In the genomic region with DNA sequence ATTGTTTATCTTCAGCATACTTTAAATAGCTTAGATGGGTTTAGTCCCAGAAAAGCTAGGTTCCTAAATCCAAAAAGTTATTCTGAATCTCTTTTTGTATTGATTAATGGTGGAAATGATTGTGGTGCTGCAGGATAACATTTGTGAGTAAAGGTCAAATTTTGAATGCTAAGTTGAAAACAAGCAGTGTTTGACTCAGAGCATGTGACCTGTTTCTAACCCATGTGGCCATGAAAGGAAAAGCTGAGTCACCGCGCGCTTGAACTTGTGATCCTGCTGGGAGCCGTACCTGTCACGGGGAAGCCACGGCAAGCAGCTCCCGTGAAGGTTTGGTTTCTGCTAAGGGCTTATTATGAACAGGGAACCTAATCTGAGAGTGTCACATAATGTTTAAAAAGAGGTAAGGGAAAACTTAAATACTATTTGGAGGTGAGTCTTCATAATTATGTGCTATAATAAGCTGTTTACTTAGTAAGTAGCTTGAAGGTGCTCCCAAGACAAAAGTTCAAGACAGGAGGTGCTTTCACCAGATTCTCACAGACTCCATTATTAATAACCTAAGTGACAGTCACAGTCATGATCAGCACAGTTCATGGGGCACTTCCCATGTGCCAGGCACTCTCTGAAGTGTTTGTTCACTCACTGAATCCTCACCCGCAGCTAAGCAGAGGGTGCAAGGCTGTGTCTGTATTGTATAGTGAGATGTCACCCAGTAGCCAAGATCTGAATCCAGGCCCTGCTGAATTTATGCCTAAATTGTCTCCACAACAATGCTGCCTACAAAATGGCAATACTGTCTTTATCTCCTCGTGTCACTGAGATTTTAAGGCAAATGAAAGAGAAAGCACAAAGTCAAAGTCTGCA, we compare ENCODE assay signal across 8 cellular contexts.
A peak's percentile ranks its signal among the peaks of the same experiment; 100 is the strongest.
DNase-seq lines count a peak whose midpoint lies in the region; ATAC-seq and TF ChIP-seq lines count a peak whose summit lies in the region.

No MANE protein-coding gene starts in this region.

- H3K27ac ChIP-seq in AG04450 (ENCODE audit: low read depth, low read length) (peak overlapping the region; percentile 68), Peyer's patch (peak overlapping the region in 3 of 4 donors; percentile 26 to 65 (median 46))

- peak overlapping the region; percentile 58 for H3K4me3 Mint-ChIP-seq in type B pancreatic cell

- intact Hi-C loops in head of caudate nucleus (cut with DNase I) (no loop called here), posterior cingulate gyrus (cut with DNase I) (no loop called here)

- peak overlapping the region; percentile 95 for H3K27ac Mint-ChIP-seq in type B pancreatic cell

- DNase-seq in AG04450 (ENCODE audit: low read depth, low spot score), result peak; percentile 65
- DNase-seq in Peyer's patch, result peak; percentile 71 to 94 (median 79)
- peak; percentile 56 for DNase-seq in activated effector memory CD4-positive, alpha-beta T cell treated with Interleukin-2 at 50 U/mL for 16 hours
- DNase-seq in head of caudate nucleus, result peak; percentile 37 to 90 (median 71)
- peak in 7 of 10 donors; percentile 22 to 87 (median 48) for DNase-seq in posterior cingulate gyrus
- DNase-seq in type B pancreatic cell (ENCODE audit: extremely low spot score, unreplicated experiment), result no peak

- no peaks in the 10 kb centered on the region for H3K27me3 Mint-ChIP-seq in type B pancreatic cell

- CTCF ChIA-PET in AG04450 (lab: Charles Lee), result interaction anchor here (0.6 to 3.2 kb wide), 27 partner anchors 8 to 1200 kb away, joined by 3 to 19 read pairs (median 4); no protein-coding TSS in a partner anchor

- H3K4me3 ChIP-seq in AG04450 (ENCODE audit: low read depth, low read length) (no peak overlapping the region), Peyer's patch (peak overlapping the region in 1 of 4 donors; percentile 32)

- TF ChIP-seq CTCF in AG04450 (IDR thresholded peaks at IDR 0.05; ENCODE audit: low read depth, low read length) (no peak), Peyer's patch (IDR thresholded peaks at IDR 0.05) (no peak), type B pancreatic cell (conservative IDR thresholded peaks at IDR 0.05) (no peak)

- H3K9me3 Mint-ChIP-seq in type B pancreatic cell, result peaks cover 7% of the 10 kb centered on the region

- POLR2A ChIA-PET in AG04450 (lab: Yijun Ruan, JAX), result interaction anchor here (0.5 to 1.3 kb wide), 4 partner anchors 8 to 1198 kb away, joined by 3 to 8 read pairs (median 4); no protein-coding TSS in a partner anchor

- H3K9me3 ChIP-seq in AG04450 (ENCODE audit: control insufficient read depth, insufficient read depth, low read length), result no peaks in the 10 kb centered on the region
- no peaks in the 10 kb centered on the region for H3K9me3 ChIP-seq in Peyer's patch

- H3K36me3 Mint-ChIP-seq in type B pancreatic cell, result no peaks in the 10 kb centered on the region

- H3K4me1 ChIP-seq in Peyer's patch, result peaks cover 0 to 11% (median 0%) of the 10 kb centered on the region in 4 donors

- H3K27me3 ChIP-seq in AG04450 (ENCODE audit: control insufficient read depth, insufficient read depth, low read length) (no peaks in the 10 kb centered on the region), Peyer's patch (no peaks in the 10 kb centered on the region)

- no peaks in the 10 kb centered on the region for H3K36me3 ChIP-seq in Peyer's patch

- ATAC-seq in GM18873 (IDR thresholded peaks at IDR 0.05; ENCODE audit: low FRiP score, unreplicated experiment) (peak; percentile 89), HG03135 (IDR thresholded peaks at IDR 0.05; ENCODE audit: unreplicated experiment) (peak; percentile 86)

- H3K4me1 Mint-ChIP-seq in type B pancreatic cell (ENCODE audit: unreplicated experiment), result peaks cover 27% of the 10 kb centered on the region

- TF ChIP-seq POLR2A in Peyer's patch (IDR thresholded peaks at IDR 0.05), result no peak
